19 cellular contexts compared by ENCODE assay signal in the genomic region with DNA sequence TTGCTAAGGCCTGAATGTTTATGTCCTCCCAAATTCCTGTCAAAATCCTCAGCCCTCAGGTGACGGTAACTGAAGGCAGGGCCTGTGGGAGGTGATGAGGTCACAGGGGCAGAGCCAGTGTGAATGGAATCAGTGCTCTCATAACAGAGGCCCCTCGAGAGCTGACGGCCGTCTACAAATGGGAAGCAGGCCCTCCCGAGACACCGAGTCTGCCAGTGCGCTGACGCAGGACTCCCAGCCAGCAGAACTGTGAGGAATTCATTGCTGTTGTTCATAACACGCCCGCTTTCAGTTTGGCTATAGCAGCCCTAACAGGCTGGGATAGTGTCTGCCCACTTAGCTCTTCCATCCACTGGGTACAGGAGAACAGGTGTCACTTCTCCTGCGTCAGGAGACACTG.
"Had no signal": no experiment of that assay in that cellular context is flagged by ENCODE, and none has a peak within 500 bp of the region (broad histone marks: within the 10 kb centered on the region; RNA-seq: fewer than 3 reads in every experiment).

No MANE protein-coding gene starts in this region.

- H3K4me3 ChIP-seq: breast epithelium, thoracic aorta, upper lobe of right lung had no signal

- H3K79me2 ChIP-seq: parathyroid adenoma had no signal

- H3K4me1 ChIP-seq: breast epithelium, parathyroid adenoma, upper lobe of right lung had no signal

- H3K27me3 Mint-ChIP-seq: activated CD4-positive, alpha-beta memory T cell treated with anti-CD3 and anti-CD28 coated beads for 36 hours; activated naive CD8-positive, alpha-beta T cell treated with anti-CD3 and anti-CD28 coated beads, Interleukin-2, amount 10 ng/mL, durations not matched to agents 7 days and 5 days; naive thymus-derived CD4-positive, alpha-beta T cell had no signal

- H2AFZ ChIP-seq: parathyroid adenoma had no signal

- H3K27me3 ChIP-seq: breast epithelium, upper lobe of right lung had no signal

- H3K4me1 Mint-ChIP-seq: activated naive CD8-positive, alpha-beta T cell treated with anti-CD3 and anti-CD28 coated beads, Interleukin-2, amount 10 ng/mL, durations not matched to agents 7 days and 5 days had no signal

- H3K4me2 ChIP-seq: SK-N-SH had no signal

- ATAC-seq: activated T-cell treated with anti-CD3 and anti-CD28 coated beads, Interleukin-2, amount 50 U/mL, for 72 hours had no signal

- H3K9ac ChIP-seq: parathyroid adenoma, SK-N-SH had no signal

- H3K4me3 Mint-ChIP-seq: activated CD4-positive, alpha-beta memory T cell treated with anti-CD3 and anti-CD28 coated beads for 36 hours; activated naive CD4-positive, alpha-beta T cell treated with anti-CD3 and anti-CD28 coated beads for 36 hours; activated naive CD8-positive, alpha-beta T cell treated with anti-CD3 and anti-CD28 coated beads, Interleukin-2, amount 10 ng/mL, durations not matched to agents 7 days and 5 days; activated T-cell treated with anti-CD3 and anti-CD28 coated beads, Interleukin-2, amount 50 U/mL, for 72 hours; naive thymus-derived CD4-positive, alpha-beta T cell had no signal

- H3K27ac Mint-ChIP-seq: activated CD4-positive, alpha-beta memory T cell treated with anti-CD3 and anti-CD28 coated beads for 36 hours; activated naive CD4-positive, alpha-beta T cell treated with anti-CD3 and anti-CD28 coated beads for 36 hours; activated naive CD8-positive, alpha-beta T cell treated with anti-CD3 and anti-CD28 coated beads, Interleukin-2, amount 10 ng/mL, durations not matched to agents 7 days and 5 days; activated T-cell treated with anti-CD3 and anti-CD28 coated beads, Interleukin-2, amount 50 U/mL, for 72 hours had no signal

- DNase-seq: activated CD4-positive, alpha-beta memory T cell treated with anti-CD3 and anti-CD28 coated beads for 36 hours; activated CD4-positive, alpha-beta T cell treated with anti-CD3 and anti-CD28 coated beads for 48 hours; activated effector memory CD4-positive, alpha-beta T cell treated with Interleukin-2 at 50 U/mL for 16 hours; activated naive CD4-positive, alpha-beta T cell treated with anti-CD3 and anti-CD28 coated beads for 36 hours; activated naive CD8-positive, alpha-beta T cell treated with anti-CD3 and anti-CD28 coated beads, Interleukin-2, amount 10 ng/mL, durations not matched to agents 7 days and 5 days; activated T-cell treated with anti-CD3 and anti-CD28 coated beads, Interleukin-2, amount 50 U/mL, for 72 hours; amniotic stem cell; effector CD8-positive, alpha-beta T cell; foreskin melanocyte; hypothalamus; naive thymus-derived CD4-positive, alpha-beta T cell; right cardiac atrium; SK-N-SH; stimulated activated CD4-positive, alpha-beta T cell treated with anti-CD3 and anti-CD28 coated beads, Interleukin-1b, Interleukin-23, amount 100 ng/mL, for 48 hours; T-helper 2 cell; upper lobe of right lung had no signal

- H3K9me3 ChIP-seq: thoracic aorta, upper lobe of right lung had no signal

- H3K27ac ChIP-seq: breast epithelium, parathyroid adenoma, thoracic aorta, upper lobe of right lung had no signal

- H3K36me3 ChIP-seq: breast epithelium had no signal
